Comparison of ENCODE assay signal across 7 cellular contexts in genomic region chr3:152202976-152203626, GRCh38.
DNase-seq lines count a peak whose midpoint lies in the region; ATAC-seq, FAIRE-seq and TF ChIP-seq lines count a peak whose summit lies in the region.

No MANE protein-coding gene starts in this region.

- H3K4me1 ChIP-seq in body of pancreas (peaks cover 11% of the 10 kb centered on the region), rectal smooth muscle tissue (ENCODE audit: control insufficient read depth, insufficient read depth, low read length) (peaks cover 46% of the 10 kb centered on the region)

- no peaks in the 10 kb centered on the region for H3K27me3 ChIP-seq in body of pancreas
- no peaks in the 10 kb centered on the region for H3K27me3 ChIP-seq in rectal smooth muscle tissue (ENCODE audit: control insufficient read depth, insufficient read depth, low read length)

- H3K36me3 ChIP-seq in body of pancreas (replicated peaks in 1 of 2; ENCODE audit: insufficient read depth in 1 of 2, low read depth in 2 of 2) (no peaks in the 10 kb centered on the region), rectal smooth muscle tissue (ENCODE audit: control insufficient read depth, insufficient read depth, low read length) (no peaks in the 10 kb centered on the region)

- intact Hi-C loops in body of pancreas (cut with DNase I): no loop called here

- TF ChIP-seq POLR2A in body of pancreas (IDR thresholded peaks at IDR 0.05): no peak

- FAIRE-seq in GM19239 (lab: Jason Lieb, UNC): peak; percentile 96

- peak overlapping the region in 3 of 4 donors; percentile 10 to 62 (median 33) for H3K27ac ChIP-seq in body of pancreas
- H3K27ac ChIP-seq in rectal smooth muscle tissue (ENCODE audit: low read depth, low read length): peak overlapping the region; percentile 89

- 12 to 19% methylated on average over 3 of the region's 3 CpGs for WGBS in body of pancreas, 2 donors

- H3K9me3 ChIP-seq in body of pancreas: no peaks in the 10 kb centered on the region

- H3K4me3 ChIP-seq in body of pancreas (no peak overlapping the region), rectal smooth muscle tissue (ENCODE audit: low read length) (peak overlapping the region; percentile 17)

- no peak for TF ChIP-seq CTCF in body of pancreas (IDR thresholded peaks at IDR 0.05)

- ATAC-seq in body of pancreas (peak; percentile 42), GM19328 (IDR thresholded peaks at IDR 0.05; ENCODE audit: unreplicated experiment) (no peak), HG02840 (IDR thresholded peaks at IDR 0.05; ENCODE audit: low FRiP score, unreplicated experiment) (no peak)

- no peak overlapping the region for H3K9ac ChIP-seq in rectal smooth muscle tissue (ENCODE audit: low read length)

- DNase-seq in GM19239 (ENCODE audit: insufficient read length, low spot score) (no peak), HT-29 (ENCODE audit: low spot score) (peak; percentile 54), body of pancreas (peak in 1 of 4 donors; percentile 30), NK-92 (lab: John Stamatoyannopoulos, UW; ENCODE audit: unreplicated experiment) (no peak)
